16 cellular contexts compared by ENCODE assay signal in the genomic region with DNA sequence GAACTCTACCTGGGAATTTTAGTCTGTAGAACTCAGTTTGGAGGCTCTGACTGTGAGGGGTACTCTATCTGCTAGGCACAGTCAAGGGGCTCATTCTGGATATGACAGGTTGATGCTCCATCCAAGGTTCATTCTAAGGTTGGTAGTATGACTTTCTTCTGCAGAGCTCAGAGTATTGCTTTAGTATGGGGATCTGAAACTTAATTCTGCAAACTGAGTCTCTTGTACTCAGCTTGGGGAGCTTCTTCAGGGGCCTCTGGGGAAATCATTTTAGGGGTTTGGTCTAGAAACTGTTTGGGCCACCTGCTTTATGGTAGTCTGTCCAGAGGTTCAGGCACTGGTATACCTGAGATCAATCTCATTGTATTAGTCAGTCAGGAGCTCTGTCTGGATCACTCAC.
"Had no signal": no experiment of that assay in that cellular context is flagged by ENCODE, and none has a peak within 500 bp of the region (broad histone marks: within the 10 kb centered on the region; RNA-seq: fewer than 3 reads in every experiment).

No MANE protein-coding gene starts in this region.

- DNase-seq: activated CD4-positive, alpha-beta memory T cell treated with anti-CD3 and anti-CD28 coated beads, Interleukin-2, amount 10 ng/mL, durations not matched to agents 7 days and 5 days; activated CD4-positive, alpha-beta T cell treated with anti-CD3 and anti-CD28 coated beads for 48 hours; activated CD4-positive, CD25-positive, alpha-beta regulatory T cell; activated effector memory CD4-positive, alpha-beta T cell treated with Interleukin-2 at 50 U/mL for 16 hours; activated naive CD4-positive, alpha-beta T cell treated with anti-CD3 and anti-CD28 coated beads, Interleukin-2, amount 10 ng/mL, durations not matched to agents 7 days and 5 days; activated T-cell treated with anti-CD3 and anti-CD28 coated beads, Interleukin-2, amount 50 U/mL, for 72 hours; body of pancreas; cortex of kidney; heart left ventricle; retina; stimulated activated CD4-positive, alpha-beta T cell treated with anti-CD3 and anti-CD28 coated beads, Interleukin-4, amount 100 ng/mL, for 1 hour; stimulated activated naive CD8-positive, alpha-beta T cell treated with anti-CD3 and anti-CD28 coated beads, Interleukin-15, Interleukin-2, amounts not matched to agents 100 U/mL and 50 U/mL, for 24 hours; upper lobe of right lung had no signal

- H3K36me3 Mint-ChIP-seq: activated naive CD4-positive, alpha-beta T cell treated with anti-CD3 and anti-CD28 coated beads, Interleukin-2, amount 10 ng/mL, durations not matched to agents 7 days and 5 days; memory B cell; natural killer cell treated with Interleukin-12 subunit alpha and Interleukin-12 subunit beta and Interleukin-15 and Interleukin-18, amount 100 ng/mL, for 72 hours had no signal

- ATAC-seq: activated T-cell treated with anti-CD3 and anti-CD28 coated beads, Interleukin-2, amount 50 U/mL, for 72 hours; body of pancreas; heart left ventricle; natural killer cell treated with Interleukin-12 subunit alpha and Interleukin-12 subunit beta and Interleukin-15 and Interleukin-18, amount 100 ng/mL, for 72 hours; stimulated activated naive CD8-positive, alpha-beta T cell treated with anti-CD3 and anti-CD28 coated beads, Interleukin-15, Interleukin-2, amounts not matched to agents 100 U/mL and 50 U/mL, for 24 hours; upper lobe of right lung had no signal

- H3K27ac Mint-ChIP-seq: activated CD4-positive, alpha-beta memory T cell treated with anti-CD3 and anti-CD28 coated beads, Interleukin-2, amount 10 ng/mL, durations not matched to agents 7 days and 5 days; activated naive CD4-positive, alpha-beta T cell treated with anti-CD3 and anti-CD28 coated beads, Interleukin-2, amount 10 ng/mL, durations not matched to agents 7 days and 5 days; activated T-cell treated with anti-CD3 and anti-CD28 coated beads, Interleukin-2, amount 50 U/mL, for 72 hours; memory B cell; natural killer cell treated with Interleukin-12 subunit alpha and Interleukin-12 subunit beta and Interleukin-15 and Interleukin-18, amount 100 ng/mL, for 72 hours; progenitor cell of endocrine pancreas had no signal

- H3K4me3 Mint-ChIP-seq: activated CD4-positive, alpha-beta memory T cell treated with anti-CD3 and anti-CD28 coated beads, Interleukin-2, amount 10 ng/mL, durations not matched to agents 7 days and 5 days; activated naive CD4-positive, alpha-beta T cell treated with anti-CD3 and anti-CD28 coated beads, Interleukin-2, amount 10 ng/mL, durations not matched to agents 7 days and 5 days; activated T-cell treated with anti-CD3 and anti-CD28 coated beads, Interleukin-2, amount 50 U/mL, for 72 hours; memory B cell; natural killer cell treated with Interleukin-12 subunit alpha and Interleukin-12 subunit beta and Interleukin-15 and Interleukin-18, amount 100 ng/mL, for 72 hours had no signal

- H3K4me1 Mint-ChIP-seq: activated CD4-positive, alpha-beta memory T cell treated with anti-CD3 and anti-CD28 coated beads, Interleukin-2, amount 10 ng/mL, durations not matched to agents 7 days and 5 days; activated naive CD4-positive, alpha-beta T cell treated with anti-CD3 and anti-CD28 coated beads, Interleukin-2, amount 10 ng/mL, durations not matched to agents 7 days and 5 days; memory B cell had no signal

- H3K27me3 Mint-ChIP-seq: activated naive CD4-positive, alpha-beta T cell treated with anti-CD3 and anti-CD28 coated beads, Interleukin-2, amount 10 ng/mL, durations not matched to agents 7 days and 5 days; progenitor cell of endocrine pancreas had no signal

- H3K9me3 Mint-ChIP-seq: activated CD4-positive, alpha-beta memory T cell treated with anti-CD3 and anti-CD28 coated beads, Interleukin-2, amount 10 ng/mL, durations not matched to agents 7 days and 5 days; activated naive CD4-positive, alpha-beta T cell treated with anti-CD3 and anti-CD28 coated beads, Interleukin-2, amount 10 ng/mL, durations not matched to agents 7 days and 5 days; activated T-cell treated with anti-CD3 and anti-CD28 coated beads, Interleukin-2, amount 50 U/mL, for 72 hours; memory B cell; natural killer cell treated with Interleukin-12 subunit alpha and Interleukin-12 subunit beta and Interleukin-15 and Interleukin-18, amount 100 ng/mL, for 72 hours had no signal
